9 cellular contexts compared by ENCODE assay signal in genomic region chr4:2786152-2786671, GRCh38.
A peak's percentile ranks its signal among the peaks of the same experiment; 100 is the strongest.
DNase-seq lines count a peak whose midpoint lies in the region; ATAC-seq and TF ChIP-seq lines count a peak whose summit lies in the region.
"Had no signal": no experiment of that assay in that cellular context is flagged by ENCODE, and none has a peak within 500 bp of the region (broad histone marks: within the 10 kb centered on the region; RNA-seq: fewer than 3 reads in every experiment).

No MANE protein-coding gene starts in this region.

- peak; percentile 74 for DNase-seq in GM12865 (ENCODE audit: low read depth)
- DNase-seq in activated CD4-positive, CD25-positive, alpha-beta regulatory T cell treated with anti-CD3 and anti-CD28 coated beads, Interleukin-2, amount 50 U/mL, for 72 hours, result peak; percentile 40
- peak; percentile 56 for DNase-seq in central memory CD4-positive, alpha-beta T cell
- DNase-seq in stimulated activated CD4-positive, alpha-beta T cell treated with anti-CD3 and anti-CD28 coated beads, TNF-alpha, amount 100 ng/mL, for 1 hour (ENCODE audit: low read depth in 3 of 3, low spot score in 1 of 3), result peak; percentile 35 to 67 (median 39)
- DNase-seq in UCSD-AML1 (lab: John Stamatoyannopoulos, UW; ENCODE audit: unreplicated experiment), result no peak
- DNase-seq in HAP-1 (ENCODE audit: low spot score in 2 of 2), result no peak
- DNase-seq: DMS153 had no signal

- no peaks in the 10 kb centered on the region for H3K27me3 ChIP-seq in HAP-1 (ENCODE audit: low read depth)

- H3K4me3 ChIP-seq in GM12865 (ENCODE audit: low read depth, low read length) (no peak overlapping the region), HAP-1 (no peak overlapping the region)

- no peaks in the 10 kb centered on the region for H3K36me3 ChIP-seq in HAP-1 (replicated peaks)

- in situ Hi-C loops in HAP-1 (cut with MboI; ENCODE audit: low sequenced_read_pairs), result no loop called here

- 0 out of 2 replicates have a peak, but pooled peaks cover 5% of the 10 kb centered on the region for H3K9me3 ChIP-seq in HAP-1

- no peak for TF ChIP-seq CTCF in GM12865 (IDR thresholded peaks at IDR 0.05; ENCODE audit: insufficient read depth, low read depth, low read length, missing control alignments)

- H3K4me1 ChIP-seq in HAP-1, result peaks cover 3% of the 10 kb centered on the region; the same call in 1 of the 2 replicates

- no peak for ATAC-seq in GM21515 (IDR thresholded peaks at IDR 0.05; ENCODE audit: unreplicated experiment)
- no peak for ATAC-seq in GM18861 (IDR thresholded peaks at IDR 0.05; ENCODE audit: unreplicated experiment)

Comparison
In these comparisons a context has a peak if more than half of its experiments do, and no peak if none do; other contexts are left out.
1. DNase-seq: peak in GM12865 (single experiment), activated CD4-positive, CD25-positive, alpha-beta regulatory T cell treated with anti-CD3 and anti-CD28 coated beads, Interleukin-2, amount 50 U/mL, for 72 hours (single experiment), central memory CD4-positive, alpha-beta T cell (single experiment) and stimulated activated CD4-positive, alpha-beta T cell treated with anti-CD3 and anti-CD28 coated beads, TNF-alpha, amount 100 ng/mL, for 1 hour (3 of 3); none in UCSD-AML1 (single experiment) and HAP-1 (0 of 2).